In genomic region chr6:31898200-31899011, GRCh38 we compare ENCODE assay signal across 8 cellular contexts.
DNase-seq lines count a peak whose midpoint lies in the region; ATAC-seq and TF ChIP-seq lines count a peak whose summit lies in the region.

No MANE protein-coding gene starts in this region.

- H3K9ac ChIP-seq in SK-N-MC (ENCODE audit: insufficient read length): peak overlapping the region; percentile 89

- TF ChIP-seq CTCF in GM06990 (IDR thresholded peaks at IDR 0.05; ENCODE audit: insufficient read depth, low read length, poor library complexity, severe bottlenecking) (peak; percentile 4), cardiac fibroblast (IDR thresholded peaks at IDR 0.05; ENCODE audit: low read depth, low read length) (no peak)

- H3K4me3 ChIP-seq in GM06990 (replicated peaks; ENCODE audit: low read depth, low read length) (peak overlapping the region; percentile 92), SK-N-MC (peak overlapping the region; percentile 97), cardiac fibroblast (replicated peaks in 1 of 2; ENCODE audit: low read depth in 2 of 2, low read length in 2 of 2) (peak overlapping the region; percentile 69 to 96)

- H3K36me3 ChIP-seq in GM06990 (ENCODE audit: control insufficient read depth, insufficient read depth, low read length) (no peaks in the 10 kb centered on the region; the same call in none of the 2 replicates), SK-N-MC (ENCODE audit: insufficient read depth, low read length) (peaks cover 24% of the 10 kb centered on the region)

- H3K27ac ChIP-seq in SK-N-MC: peak overlapping the region; percentile 83

- no peak for ATAC-seq in HG03469 (IDR thresholded peaks at IDR 0.05; ENCODE audit: unreplicated experiment)

- H3K27me3 ChIP-seq in GM06990 (replicated peaks; ENCODE audit: control insufficient read depth, insufficient read depth, low read length): no peaks in the 10 kb centered on the region

- DNase-seq in GM06990 (ENCODE audit: extremely low read depth, insufficient read length) (no peak), LoVo (ENCODE audit: low spot score) (peak; percentile 68), SK-N-MC (ENCODE audit: low read depth, low spot score) (no peak), cardiac fibroblast (ENCODE audit: low read depth in 2 of 2) (peak; percentile 52 to 56), kidney glomerular epithelial cell (lab: John Stamatoyannopoulos, UW) (peak; percentile 40), T-helper 9 cell (no peak)
- DNase-seq in stimulated activated CD4-positive, alpha-beta T cell treated with anti-CD3 and anti-CD28 coated beads, Interleukin-4, amount 100 ng/mL, for 4 hours: peak; percentile 15 to 19

- no peaks in the 10 kb centered on the region for H3K9me3 ChIP-seq in SK-N-MC (ENCODE audit: low read depth, low read length)

Comparison
In these comparisons a context has a peak if more than half of its experiments do, and no peak if none do; other contexts are left out.
1. DNase-seq: peak in LoVo (single experiment), cardiac fibroblast (2 of 2), kidney glomerular epithelial cell (single experiment) and stimulated activated CD4-positive, alpha-beta T cell treated with anti-CD3 and anti-CD28 coated beads, Interleukin-4, amount 100 ng/mL, for 4 hours (2 of 2); none in GM06990 (single experiment), SK-N-MC (single experiment) and T-helper 9 cell (single experiment).
2. Peak in every context shown above with its lines, with median percentiles within 50 percentile points of each other: H3K4me3 ChIP-seq.